Comparison of ENCODE assay signal across 9 cellular contexts in the genomic region with DNA sequence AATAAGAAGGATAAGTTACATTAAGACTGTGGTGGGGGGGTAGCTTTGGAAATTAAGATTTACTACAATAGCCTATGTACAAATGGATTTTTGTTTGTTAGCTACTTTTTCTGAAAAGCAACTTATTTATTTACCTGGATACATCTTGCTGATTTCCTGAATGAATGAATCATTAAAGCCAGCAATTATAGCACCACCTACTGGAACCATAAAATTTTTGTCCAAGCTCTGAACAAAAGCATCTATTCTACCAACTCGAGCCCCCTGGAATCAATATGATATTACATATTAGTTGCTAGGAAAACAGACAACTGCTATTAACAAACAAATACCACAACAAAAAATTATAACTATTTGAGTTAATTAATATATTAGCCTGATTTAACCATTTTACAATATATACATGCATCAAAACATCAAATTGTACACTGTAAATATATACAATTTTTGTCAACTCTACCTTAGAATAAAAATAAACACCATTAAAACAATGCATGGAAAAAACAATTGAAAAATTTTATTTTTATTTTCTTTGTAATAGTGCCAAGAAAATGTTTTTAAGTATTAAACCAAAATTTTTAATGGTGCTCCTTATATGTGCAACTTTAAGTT. TPM values are rescaled to one million over a fixed set of nuclear protein-coding genes. Genes with fewer than 3 reads are reported as not detected.
DNase-seq lines count a peak whose midpoint lies in the region; ATAC-seq and TF ChIP-seq lines count a peak whose summit lies in the region.
"Had no signal": no experiment of that assay in that cellular context is flagged by ENCODE, and none has a peak within 500 bp of the region (broad histone marks: within the 10 kb centered on the region; RNA-seq: fewer than 3 reads in every experiment).

No MANE protein-coding gene starts in this region.

- H3K4me3 ChIP-seq in WI38 (ENCODE audit: low read depth, low read length) (no peak overlapping the region), MG63 (no peak overlapping the region)

- peak; percentile 6 for DNase-seq in Daoy (ENCODE audit: low read depth)
- peak; percentile 31 for DNase-seq in HuH-7 (ENCODE audit: low spot score)
- peak; percentile 40 for DNase-seq in kidney tubule cell (ENCODE audit: low spot score)
- no peak for DNase-seq in HuH-7.5 (ENCODE audit: low spot score)
- no peak for DNase-seq in MG63
- DNase-seq in activated T-cell treated with anti-CD3 and anti-CD28 coated beads, Interleukin-2, amount 50 U/mL, for 1 hour: no peak

- no peaks in the 10 kb centered on the region for H3K27me3 ChIP-seq in MG63

- H3K9me3 ChIP-seq in MG63: no peaks in the 10 kb centered on the region

- no peak for ATAC-seq in GM21717 (IDR thresholded peaks at IDR 0.05; ENCODE audit: unreplicated experiment)
- ATAC-seq: naive thymus-derived CD4-positive, alpha-beta T cell had no signal

- peak; percentile 43; the same call in 1 of the 2 replicates for TF ChIP-seq CTCF in WI38 (IDR thresholded peaks at IDR 0.05; ENCODE audit: low read depth, low read length)

- no peaks in the 10 kb centered on the region for H3K36me3 ChIP-seq in MG63

RNA-seq across cellular contexts. Expression of gene SEPSECS, which starts 15.3 kb away (rescaled TPM):
- 7.4 and 7.5 TPM in 2 replicates for total RNA-seq in Daoy (2014; rRNA removed; shearing (Covaris generic))
- total RNA-seq in MG63 (2014; rRNA removed; shearing (Covaris generic); ENCODE audit: low replicate concordance): 3.0 and 3.6 TPM in 2 replicates

Comparison
In these comparisons a context has a peak if more than half of its experiments do, and no peak if none do; other contexts are left out.
1. DNase-seq: peak in Daoy (single experiment), HuH-7 (single experiment) and kidney tubule cell (single experiment); none in HuH-7.5 (single experiment), MG63 (single experiment) and activated T-cell treated with anti-CD3 and anti-CD28 coated beads, Interleukin-2, amount 50 U/mL, for 1 hour (single experiment).